In the genomic region with DNA sequence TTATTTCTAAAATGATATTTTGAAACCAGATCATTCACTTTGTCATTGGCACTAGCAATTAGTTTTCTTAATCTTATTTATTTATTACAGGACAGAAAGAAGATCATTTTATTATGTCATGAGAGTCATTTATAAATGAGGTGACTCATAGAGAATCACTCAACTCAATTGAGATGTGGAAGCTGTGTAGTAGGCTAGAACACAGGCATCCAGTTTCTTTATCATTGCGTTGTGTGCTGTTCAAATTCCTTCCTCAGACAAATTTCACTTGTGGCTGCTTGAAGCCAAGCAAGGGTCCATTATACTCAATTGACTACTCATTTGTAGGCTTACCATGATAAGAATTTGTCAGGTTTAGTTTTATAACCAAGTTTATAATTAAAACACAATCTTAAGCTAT, we compare ENCODE assay signal across 20 cellular contexts.
"Had no signal": no experiment of that assay in that cellular context is flagged by ENCODE, and none has a peak within 500 bp of the region (broad histone marks: within the 10 kb centered on the region; RNA-seq: fewer than 3 reads in every experiment).

No MANE protein-coding gene starts in this region.

- ATAC-seq: effector memory CD8-positive, alpha-beta T cell; gastrocnemius medialis; heart right ventricle; left lobe of liver; naive thymus-derived CD8-positive, alpha-beta T cell; stimulated activated effector memory CD8-positive, alpha-beta T cell treated with anti-CD3 and anti-CD28 coated beads, Interleukin-12 subunit alpha, Interleukin-12 subunit beta, amount 100 ng/mL, for 72 hours; stimulated activated naive CD8-positive, alpha-beta T cell treated with anti-CD3 and anti-CD28 coated beads, Interleukin-15, Interleukin-2, amounts not matched to agents 100 U/mL and 50 U/mL, for 24 hours had no signal

- FAIRE-seq: small intestine had no signal

- H3K27ac ChIP-seq: gastrocnemius medialis, heart right ventricle, neutrophil, sigmoid colon, tibial artery, upper lobe of left lung, uterus had no signal

- H3K9me3 ChIP-seq: gastrocnemius medialis, sigmoid colon, upper lobe of left lung, uterus had no signal

- H3K27me3 ChIP-seq: gastrocnemius medialis, heart right ventricle, neutrophil, sigmoid colon, tibial artery, upper lobe of left lung, uterus had no signal

- H3K4me3 ChIP-seq: gastrocnemius medialis, heart right ventricle, sigmoid colon, tibial artery, upper lobe of left lung, uterus had no signal

- H3K36me3 ChIP-seq: uterus had no signal

- H3K4me1 ChIP-seq: gastrocnemius medialis, heart right ventricle, sigmoid colon, tibial artery, upper lobe of left lung, uterus had no signal

- DNase-seq: effector memory CD8-positive, alpha-beta T cell; erythroblast; gastrocnemius medialis; heart right ventricle; hypothalamus; islet precursor cell; mammary epithelial cell; naive thymus-derived CD8-positive, alpha-beta T cell; posterior cingulate gyrus; sigmoid colon; small intestine; stimulated activated CD4-positive, alpha-beta T cell treated with anti-CD3 and anti-CD28 coated beads, Interleukin-4, amount 100 ng/mL, for 1 hour; stimulated activated CD8-positive, alpha-beta memory T cell treated with anti-CD3 and anti-CD28 coated beads, Interleukin-4, amount 100 ng/mL, for 48 hours; stimulated activated naive CD8-positive, alpha-beta T cell treated with anti-CD3 and anti-CD28 coated beads, Interleukin-15, Interleukin-2, amounts not matched to agents 100 U/mL and 50 U/mL, for 24 hours; tibial artery; upper lobe of left lung; uterus had no signal
